In the genomic region with DNA sequence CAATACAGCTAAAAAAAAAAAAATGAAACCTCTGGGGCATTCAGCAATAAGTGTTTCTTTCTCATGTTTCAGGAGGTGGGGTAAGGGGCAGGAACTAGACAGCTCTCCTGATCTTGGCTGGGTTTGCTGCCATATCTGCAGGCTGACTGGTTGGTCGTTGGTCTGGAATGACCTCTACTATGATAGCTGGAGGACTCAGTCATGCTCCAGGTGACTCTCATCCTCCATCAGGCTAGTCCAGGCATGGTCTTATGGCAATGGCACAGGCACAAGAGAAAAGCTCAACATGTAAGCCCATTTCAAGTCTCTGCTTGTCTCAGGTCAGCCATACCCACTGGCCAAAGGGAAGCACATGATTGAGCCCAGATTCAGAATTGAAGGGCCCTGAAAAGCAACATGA, we compare ENCODE assay signal across 23 cellular contexts. TPM values are rescaled to one million over a fixed set of nuclear protein-coding genes. Genes with fewer than 3 reads are reported as not detected.
DNase-seq lines count a peak whose midpoint lies in the region; ATAC-seq, FAIRE-seq and TF ChIP-seq lines count a peak whose summit lies in the region.
"Had no signal": no experiment of that assay in that cellular context is flagged by ENCODE, and none has a peak within 500 bp of the region (broad histone marks: within the 10 kb centered on the region; RNA-seq: fewer than 3 reads in every experiment).

No MANE protein-coding gene starts in this region.

- H3K4me1 ChIP-seq in DND-41 (ENCODE audit: insufficient read depth, low read length): no peaks in the 10 kb centered on the region
- peaks cover 0 to 14% of the 10 kb centered on the region in 2 donors for H3K4me1 ChIP-seq in right atrium auricular region

- intact Hi-C loops in activated T-helper 2 cell treated with anti-CD3 and anti-CD28 coated beads, Interferon-gamma antibody, Interleukin-2, Interleukin-4, amounts not matched to agents 10 μg/mL and 5 μg/mL and 100 μg/mL, durations not matched to agents 14 hours and 24 hours and 36 hours (cut with micrococcal nuclease): loop anchor here (1.0 to 10.0 kb wide), 4 partner anchors 64 to 767 kb away; partner anchors contain the start of gene SPRED2

- H3K9ac ChIP-seq in DND-41 (ENCODE audit: low read depth, low read length): no peak overlapping the region
- H3K9ac ChIP-seq: GM23248 had no signal

- H3K4me3 ChIP-seq in DND-41 (ENCODE audit: low read depth in 1 of 2, low read length in 2 of 2) (no peak overlapping the region), right atrium auricular region (no peak overlapping the region)
- H3K4me3 ChIP-seq: GM23248, heart left ventricle had no signal

- H3K9me3 ChIP-seq in DND-41 (ENCODE audit: insufficient read depth, low read length, severe bottlenecking): no peaks in the 10 kb centered on the region
- H3K9me3 ChIP-seq in right atrium auricular region: no peaks in the 10 kb centered on the region
- H3K9me3 ChIP-seq: heart left ventricle had no signal

- H3K4me2 ChIP-seq in DND-41 (ENCODE audit: insufficient read depth, low read length): no peak overlapping the region

- H3K36me3 ChIP-seq in DND-41 (ENCODE audit: insufficient read depth, low read length) (no peaks in the 10 kb centered on the region), right atrium auricular region (no peaks in the 10 kb centered on the region)
- H3K36me3 ChIP-seq: heart left ventricle had no signal

- peaks cover 14% of the 10 kb centered on the region for H3K27me3 Mint-ChIP-seq in activated T-helper 2 cell treated with anti-CD3 and anti-CD28 coated beads, Interferon-gamma antibody, Interleukin-2, Interleukin-4, amounts not matched to agents 10 μg/mL and 5 μg/mL and 100 μg/mL, durations not matched to agents 14 hours and 24 hours and 36 hours (ENCODE audit: low read depth)
- no peaks in the 10 kb centered on the region for H3K27me3 Mint-ChIP-seq in neural crest cell (ENCODE audit: low read depth)
- H3K27me3 Mint-ChIP-seq: activated CD4-positive, alpha-beta memory T cell treated with anti-CD3 and anti-CD28 coated beads for 36 hours; dendritic cell treated with granulocyte-macrophage colony-stimulating factor and Interleukin-4, amounts not matched to agents 40 ng/mL and 50 ng/mL, for 4 days had no signal

- peaks cover 6% of the 10 kb centered on the region for H3K36me3 Mint-ChIP-seq in activated T-helper 2 cell treated with anti-CD3 and anti-CD28 coated beads, Interferon-gamma antibody, Interleukin-2, Interleukin-4, amounts not matched to agents 10 μg/mL and 5 μg/mL and 100 μg/mL, durations not matched to agents 14 hours and 24 hours and 36 hours (ENCODE audit: low read depth)
- no peaks in the 10 kb centered on the region for H3K36me3 Mint-ChIP-seq in neural crest cell (ENCODE audit: low read depth)
- H3K36me3 Mint-ChIP-seq: activated CD4-positive, alpha-beta memory T cell treated with anti-CD3 and anti-CD28 coated beads for 36 hours; type B pancreatic cell had no signal

- TF ChIP-seq CTCF in DND-41 (IDR thresholded peaks at IDR 0.05; ENCODE audit: borderline replicate concordance, extremely low read depth, low read length, poor library complexity, severe bottlenecking): no peak
- TF ChIP-seq CTCF in neural crest cell (conservative IDR thresholded peaks at IDR 0.05): no peak
- no peak for TF ChIP-seq CTCF in D721Med (IDR thresholded peaks at IDR 0.05; ENCODE audit: insufficient read depth, missing control alignments)
- no peak for TF ChIP-seq CTCF in right atrium auricular region (IDR thresholded peaks at IDR 0.05)

- ATAC-seq in DND-41 (ENCODE audit: insufficient read depth, low read depth) (0 out of 3 replicates have a peak, but pooled peaks have one; percentile 19), GM18861 (IDR thresholded peaks at IDR 0.05; ENCODE audit: unreplicated experiment) (no peak)
- ATAC-seq: heart left ventricle, PC-3 had no signal

- FAIRE-seq in D721Med (lab: Jason Lieb, UNC): no peak
- FAIRE-seq: astrocyte, small intestine had no signal

- no peak overlapping the region for H3K4me3 Mint-ChIP-seq in activated T-helper 2 cell treated with anti-CD3 and anti-CD28 coated beads, Interferon-gamma antibody, Interleukin-2, Interleukin-4, amounts not matched to agents 10 μg/mL and 5 μg/mL and 100 μg/mL, durations not matched to agents 14 hours and 24 hours and 36 hours (ENCODE audit: low read depth)
- H3K4me3 Mint-ChIP-seq in neural crest cell: no peak overlapping the region
- H3K4me3 Mint-ChIP-seq: activated CD4-positive, alpha-beta memory T cell treated with anti-CD3 and anti-CD28 coated beads for 36 hours; activated naive CD8-positive, alpha-beta T cell treated with anti-CD3 and anti-CD28 coated beads, Interleukin-2, amount 10 ng/mL, durations not matched to agents 7 days and 5 days; dendritic cell treated with granulocyte-macrophage colony-stimulating factor and Interleukin-4, amounts not matched to agents 40 ng/mL and 50 ng/mL, for 4 days; HFFc6; type B pancreatic cell had no signal

- no peaks in the 10 kb centered on the region for H3K27me3 ChIP-seq in DND-41 (ENCODE audit: insufficient read depth, low read length, poor library complexity)
- H3K27me3 ChIP-seq in right atrium auricular region: no peaks in the 10 kb centered on the region
- H3K27me3 ChIP-seq: heart left ventricle had no signal

- peak overlapping the region; percentile 10 for H3K27ac Mint-ChIP-seq in activated T-helper 2 cell treated with anti-CD3 and anti-CD28 coated beads, Interferon-gamma antibody, Interleukin-2, Interleukin-4, amounts not matched to agents 10 μg/mL and 5 μg/mL and 100 μg/mL, durations not matched to agents 14 hours and 24 hours and 36 hours
- H3K27ac Mint-ChIP-seq in neural crest cell (ENCODE audit: unreplicated experiment): peak overlapping the region; percentile 3
- H3K27ac Mint-ChIP-seq: activated CD4-positive, alpha-beta memory T cell treated with anti-CD3 and anti-CD28 coated beads for 36 hours; activated naive CD8-positive, alpha-beta T cell treated with anti-CD3 and anti-CD28 coated beads, Interleukin-2, amount 10 ng/mL, durations not matched to agents 7 days and 5 days; dendritic cell treated with granulocyte-macrophage colony-stimulating factor and Interleukin-4, amounts not matched to agents 40 ng/mL and 50 ng/mL, for 4 days; HFFc6 had no signal

- no peaks in the 10 kb centered on the region for H4K20me1 ChIP-seq in DND-41 (ENCODE audit: insufficient read depth, low read length)

- H3K4me1 Mint-ChIP-seq in activated T-helper 2 cell treated with anti-CD3 and anti-CD28 coated beads, Interferon-gamma antibody, Interleukin-2, Interleukin-4, amounts not matched to agents 10 μg/mL and 5 μg/mL and 100 μg/mL, durations not matched to agents 14 hours and 24 hours and 36 hours (ENCODE audit: low read depth): peaks cover 56% of the 10 kb centered on the region
- peaks cover 11% of the 10 kb centered on the region for H3K4me1 Mint-ChIP-seq in neural crest cell

- H3K9me3 Mint-ChIP-seq in activated T-helper 2 cell treated with anti-CD3 and anti-CD28 coated beads, Interferon-gamma antibody, Interleukin-2, Interleukin-4, amounts not matched to agents 10 μg/mL and 5 μg/mL and 100 μg/mL, durations not matched to agents 14 hours and 24 hours and 36 hours: no peaks in the 10 kb centered on the region
- no peaks in the 10 kb centered on the region for H3K9me3 Mint-ChIP-seq in neural crest cell
- H3K9me3 Mint-ChIP-seq: activated CD4-positive, alpha-beta memory T cell treated with anti-CD3 and anti-CD28 coated beads for 36 hours; activated naive CD8-positive, alpha-beta T cell treated with anti-CD3 and anti-CD28 coated beads, Interleukin-2, amount 10 ng/mL, durations not matched to agents 7 days and 5 days; dendritic cell treated with granulocyte-macrophage colony-stimulating factor and Interleukin-4, amounts not matched to agents 40 ng/mL and 50 ng/mL, for 4 days; HFFc6; type B pancreatic cell had no signal

- no peak overlapping the region for H3K27ac ChIP-seq in DND-41 (ENCODE audit: low read length)
- no peak overlapping the region for H3K27ac ChIP-seq in right atrium auricular region
- H3K27ac ChIP-seq: GM23248, heart left ventricle had no signal

- DNase-seq in DND-41: no peak
- peak; percentile 4 for DNase-seq in LHCN-M2 (ENCODE audit: low read depth)
- DNase-seq in activated T-helper 2 cell treated with anti-CD3 and anti-CD28 coated beads, Interferon-gamma antibody, Interleukin-2, Interleukin-4, amounts not matched to agents 10 μg/mL and 5 μg/mL and 100 μg/mL, durations not matched to agents 14 hours and 24 hours and 36 hours (ENCODE audit: low spot score): no peak
- no peak for DNase-seq in neural crest cell (ENCODE audit: low read depth, low spot score)
- no peak for DNase-seq in D721Med (ENCODE audit: insufficient read length, low spot score)
- no peak for DNase-seq in right atrium auricular region (ENCODE audit: low spot score)
- DNase-seq: activated CD4-positive, alpha-beta memory T cell treated with anti-CD3 and anti-CD28 coated beads for 36 hours; activated naive CD8-positive, alpha-beta T cell treated with anti-CD3 and anti-CD28 coated beads, Interleukin-2, amount 10 ng/mL, durations not matched to agents 7 days and 5 days; central memory CD4-positive, alpha-beta T cell; GM23248; heart left ventricle; HFFc6; mesenchymal stem cell; NCI-H1436 treated with DMSO at 0.1 percent for 48 hours; NCI-H345; PC-3; SIG-M5; small intestine; stimulated activated CD4-positive, alpha-beta T cell treated with anti-CD3 and anti-CD28 coated beads, Interleukin-1b, Interleukin-23, amount 100 ng/mL, for 48 hours had no signal

- H2AFZ ChIP-seq in DND-41 (ENCODE audit: low read depth, low read length): no peak overlapping the region
- H2AFZ ChIP-seq: GM23248 had no signal

- H3K79me2 ChIP-seq in DND-41 (ENCODE audit: insufficient read depth, low read length): no peaks in the 10 kb centered on the region

RNA-seq across cellular contexts. Expression of gene SLC1A4, which starts 9.5 kb away (rescaled TPM):
- 2.8 and 4.0 TPM in 2 replicates for total RNA-seq in LHCN-M2 (2014; rRNA removed)
- polyA plus RNA-seq in LHCN-M2 (2012): 6.0 TPM
- 21.0 and 22.5 TPM in 2 replicates for total RNA-seq in activated T-helper 2 cell treated with anti-CD3 and anti-CD28 coated beads, Interferon-gamma antibody, Interleukin-2, Interleukin-4, amounts not matched to agents 10 μg/mL and 5 μg/mL and 100 μg/mL, durations not matched to agents 14 hours and 24 hours and 36 hours
- 26.4 and 26.8 TPM in 2 replicates for total RNA-seq in neural crest cell
- 1 to 10 TPM; 2.2 to 6.0 TPM for total RNA-seq in right atrium auricular region
